In genomic region chr12:108772247-108772646, GRCh38 we compare ENCODE assay signal across 13 cellular contexts. TPM values are rescaled to one million over a fixed set of nuclear protein-coding genes. Genes with fewer than 3 reads are reported as not detected.
DNase-seq lines count a peak whose midpoint lies in the region; ATAC-seq and TF ChIP-seq lines count a peak whose summit lies in the region.
"Had no signal": no experiment of that assay in that cellular context is flagged by ENCODE, and none has a peak within 500 bp of the region (broad histone marks: within the 10 kb centered on the region; RNA-seq: fewer than 3 reads in every experiment).

No MANE protein-coding gene starts in this region.

- no peaks in the 10 kb centered on the region for H3K36me3 ChIP-seq in heart right ventricle
- H3K36me3 ChIP-seq in left ventricle myocardium inferior: no peaks in the 10 kb centered on the region
- H3K36me3 ChIP-seq: spleen had no signal

- 31 to 49% methylated on average over 2 of the region's 2 CpGs for WGBS in heart right ventricle, 2 donors

- peak overlapping the region in 9 of 10 donors; percentile 5 to 84 (median 43) for H3K27ac ChIP-seq in heart right ventricle
- peak overlapping the region; percentile 81 for H3K27ac ChIP-seq in left ventricle myocardium inferior (replicated peaks)

- H3K4me3 ChIP-seq in heart right ventricle (no peak overlapping the region), NB4 (ENCODE audit: low read depth, low read length) (no peak overlapping the region), left ventricle myocardium inferior (no peak overlapping the region)
- H3K4me3 ChIP-seq: spleen had no signal

- H3K4me1 ChIP-seq in heart right ventricle (peaks cover 17 to 55% (median 39%) of the 10 kb centered on the region in 9 donors), left ventricle myocardium inferior (peaks cover 57% of the 10 kb centered on the region)

- peaks cover 10% of the 10 kb centered on the region for H3K4me1 Mint-ChIP-seq in endothelial cell (ENCODE audit: unreplicated experiment)

- DNase-seq in heart right ventricle: peak in 1 of 2 donors; percentile 29
- DNase-seq in left cardiac atrium: no peak
- peak; percentile 29 for DNase-seq in NB4 (ENCODE audit: low read depth)
- peak; percentile 44 for DNase-seq in left ventricle myocardium inferior
- no peak for DNase-seq in endothelial cell (ENCODE audit: low spot score)
- no peak for DNase-seq in DMS79 treated with DMSO at 0.1 percent for 48 hours (lab: John Stamatoyannopoulos, UW)
- no peak for DNase-seq in stimulated activated naive CD4-positive, alpha-beta T cell (lab: John Stamatoyannopoulos, UW)
- DNase-seq: C1 segment of cervical spinal cord, KG1, NCI-H748 treated with DMSO at 0.1 percent for 48 hours, spleen had no signal

- TF ChIP-seq CTCF in heart right ventricle (IDR thresholded peaks at IDR 0.05): no peak
- TF ChIP-seq CTCF in NB4 (IDR thresholded peaks at IDR 0.05; ENCODE audit: low read depth, low read length): no peak
- no peak for TF ChIP-seq CTCF in left ventricle myocardium inferior (IDR thresholded peaks at IDR 0.05; ENCODE audit: borderline replicate concordance)
- no peak for TF ChIP-seq CTCF in endothelial cell (IDR thresholded peaks at IDR 0.05; ENCODE audit: unreplicated experiment)

- peaks cover 7% of the 10 kb centered on the region for H3K27me3 Mint-ChIP-seq in endothelial cell (ENCODE audit: unreplicated experiment)

- intact Hi-C loops in heart right ventricle (cut with DNase I): loop anchor here in 4 of 10 donors (1.0 to 5.0 kb wide), 2 partner anchors 40 kb away; partner anchors contain the start of gene CORO1C (in 3 of the 4)
- intact Hi-C loops in left cardiac atrium (cut with DNase I): loop anchor here in 1 of 2 donors (5.0 kb wide), 1 partner anchor 40 kb away; the partner anchor contains the start of gene CORO1C
- intact Hi-C loops in left ventricle myocardium inferior (cut with micrococcal nuclease): no loop called here

- no peaks in the 10 kb centered on the region for H3K9me3 Mint-ChIP-seq in endothelial cell (ENCODE audit: unreplicated experiment)
- H3K9me3 Mint-ChIP-seq: T-helper 1 cell treated with Interleukin-12 subunit alpha and Interleukin-12 subunit beta and Interleukin-4 antibody, amounts not matched to agents 30 μg/mL and 1 μg/mL, for 36 hours had no signal

- no peak overlapping the region for H3K27ac Mint-ChIP-seq in endothelial cell (ENCODE audit: unreplicated experiment)
- H3K27ac Mint-ChIP-seq: T-helper 1 cell treated with Interleukin-12 subunit alpha and Interleukin-12 subunit beta and Interleukin-4 antibody, amounts not matched to agents 30 μg/mL and 1 μg/mL, for 36 hours had no signal

- no peak overlapping the region for H3K4me3 Mint-ChIP-seq in endothelial cell (ENCODE audit: unreplicated experiment)
- H3K4me3 Mint-ChIP-seq: T-helper 1 cell treated with Interleukin-12 subunit alpha and Interleukin-12 subunit beta and Interleukin-4 antibody, amounts not matched to agents 30 μg/mL and 1 μg/mL, for 36 hours had no signal

- TF ChIP-seq POLR2A in NB4 (IDR thresholded peaks at IDR 0.05; ENCODE audit: extremely low read depth, insufficient read length): no peak

- no peaks in the 10 kb centered on the region for H3K36me3 Mint-ChIP-seq in endothelial cell (ENCODE audit: low read depth, unreplicated experiment)

- ATAC-seq in heart right ventricle (peak in 4 of 8 donors; percentile 2 to 44 (median 24)), left cardiac atrium (no peak), GM18868 (IDR thresholded peaks at IDR 0.05; ENCODE audit: unreplicated experiment) (no peak)

- no peaks in the 10 kb centered on the region for H3K9me3 ChIP-seq in heart right ventricle
- no peaks in the 10 kb centered on the region for H3K9me3 ChIP-seq in left ventricle myocardium inferior (replicated peaks)
- H3K9me3 ChIP-seq: spleen had no signal

- peaks cover 0 to 6% (median 0%) of the 10 kb centered on the region in 7 donors for H3K27me3 ChIP-seq in heart right ventricle
- no peaks in the 10 kb centered on the region for H3K27me3 ChIP-seq in left ventricle myocardium inferior (ENCODE audit: low read depth)

RNA-seq across cellular contexts. Expression of gene CORO1C, which starts 40.9 kb away (rescaled TPM):
- total RNA-seq in heart right ventricle: 10 to 100 TPM; 50.2 to 88.6 (median 59.1) TPM
- 10 to 100 TPM; 25.5 to 34.5 TPM for polyA plus RNA-seq in heart right ventricle
- total RNA-seq in left cardiac atrium: 100 to 1,000 TPM in 1 of 2 donors, 10 to 100 TPM in 1; 95.0 to 109 TPM
- total RNA-seq in left ventricle myocardium inferior: 59.6 TPM
- total RNA-seq in endothelial cell (ENCODE audit: unreplicated experiment): 380 TPM

Comparison
In these comparisons a context has a peak if more than half of its experiments do, and no peak if none do; other contexts are left out.
1. DNase-seq: peak in NB4 (single experiment) and left ventricle myocardium inferior (single experiment); none in left cardiac atrium (single experiment), endothelial cell (single experiment), DMS79 treated with DMSO at 0.1 percent for 48 hours (single experiment) and stimulated activated naive CD4-positive, alpha-beta T cell (0 of 6).